8 cellular contexts compared by ENCODE assay signal in the genomic region with DNA sequence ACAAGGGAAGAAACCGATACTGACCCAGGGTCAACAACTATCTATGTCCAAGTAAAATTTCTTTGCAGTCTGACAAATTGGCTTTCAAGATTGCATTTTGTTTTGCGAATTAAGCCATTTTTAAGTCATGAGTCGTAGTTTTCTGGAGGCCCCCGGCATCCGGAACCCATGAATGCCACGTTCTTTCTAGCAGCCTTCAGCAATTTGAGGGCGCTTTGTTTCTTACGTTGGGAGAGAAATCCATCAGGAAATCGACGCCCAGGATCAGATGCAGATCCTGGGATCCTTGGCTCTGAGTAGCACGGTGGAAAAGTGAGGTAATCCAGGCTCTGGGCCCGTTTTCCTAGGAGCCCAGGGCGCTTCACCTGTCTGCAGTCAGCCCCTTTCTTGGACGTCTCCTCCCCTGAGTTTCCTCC. TPM values are rescaled to one million over a fixed set of nuclear protein-coding genes. Genes with fewer than 3 reads are reported as not detected.
DNase-seq lines count a peak whose midpoint lies in the region; ATAC-seq and TF ChIP-seq lines count a peak whose summit lies in the region.

No MANE protein-coding gene starts in this region.

- H3K36me3 ChIP-seq in ACC112 (ENCODE audit: insufficient read depth, low read length), result no peaks in the 10 kb centered on the region
- H3K36me3 ChIP-seq in right lobe of liver, result no peaks in the 10 kb centered on the region
- no peaks in the 10 kb centered on the region for H3K36me3 ChIP-seq in tibial nerve

- TF ChIP-seq POLR2A in right lobe of liver (IDR thresholded peaks at IDR 0.05), result no peak
- TF ChIP-seq POLR2A in tibial nerve (IDR thresholded peaks at IDR 0.05), result no peak

- no peak for DNase-seq in astrocyte of the cerebellum (ENCODE audit: low read depth)
- no peak for DNase-seq in right lobe of liver
- DNase-seq in tibial nerve (ENCODE audit: low spot score in 2 of 2), result no peak
- no peak for DNase-seq in putamen (ENCODE audit: low spot score)

- in situ Hi-C loops in astrocyte of the cerebellum (cut with HindIII; ENCODE audit: low sequenced_read_pairs), result no loop called here

- H3K9me3 ChIP-seq in right lobe of liver (no peaks in the 10 kb centered on the region), tibial nerve (no peaks in the 10 kb centered on the region)

- intact Hi-C loops in right lobe of liver (cut with DNase I), result loop anchor here in 1 of 2 donors (5.0 kb wide), 1 partner anchor 41 kb away; the partner anchor contains the start of gene REPS1

- peaks cover 20% of the 10 kb centered on the region for H3K79me2 ChIP-seq in ACC112 (ENCODE audit: control insufficient read depth, insufficient read depth, low read length, unreplicated experiment)

- ATAC-seq in GM18498 (IDR thresholded peaks at IDR 0.05; ENCODE audit: unreplicated experiment) (peak; percentile 2), HG03469 (IDR thresholded peaks at IDR 0.05; ENCODE audit: unreplicated experiment) (peak; percentile 24), right lobe of liver (peak in 2 of 4 donors; percentile 51 to 63), GM21576 (IDR thresholded peaks at IDR 0.05; ENCODE audit: unreplicated experiment) (no peak)

- H3K27me3 ChIP-seq in ACC112 (ENCODE audit: insufficient read depth, low read length), result no peaks in the 10 kb centered on the region
- no peaks in the 10 kb centered on the region for H3K27me3 ChIP-seq in right lobe of liver
- no peaks in the 10 kb centered on the region for H3K27me3 ChIP-seq in tibial nerve

- H3K27ac ChIP-seq in ACC112 (ENCODE audit: low read depth, low read length) (peak overlapping the region; percentile 7; the same call in 1 of the 2 replicates), right lobe of liver (peak overlapping the region; percentile 77 to 93 (median 91)), tibial nerve (peak overlapping the region in 3 of 4 donors; percentile 72 to 85 (median 73))

- WGBS in right lobe of liver (ENCODE audit: insufficient coverage, low coverage, low lambda C conversion rate, missing lambda C conversion rate), result 0% methylated on average over 11 of the region's 14 CpGs
- WGBS in tibial nerve, 2 donors, result 1% methylated on average over 14 of the region's 14 CpGs

- peak overlapping the region; percentile 71 for H2AFZ ChIP-seq in ACC112 (ENCODE audit: low read length, unreplicated experiment)

- H3K4me1 ChIP-seq in ACC112 (ENCODE audit: control insufficient read depth, insufficient read depth, low read length, unreplicated experiment) (peaks cover 13% of the 10 kb centered on the region), right lobe of liver (peaks cover 0 to 22% (median 3%) of the 10 kb centered on the region in 4 donors), tibial nerve (peaks cover 0 to 23% (median 12%) of the 10 kb centered on the region in 4 donors)

- H3K4me3 ChIP-seq in ACC112 (ENCODE audit: low read depth, low read length), result peak overlapping the region; percentile 89
- H3K4me3 ChIP-seq in astrocyte of the cerebellum (ENCODE audit: low read depth, low read length), result peak overlapping the region; percentile 84
- peak overlapping the region; percentile 66 to 91 (median 85) for H3K4me3 ChIP-seq in right lobe of liver
- peak overlapping the region; percentile 47 to 84 (median 70) for H3K4me3 ChIP-seq in tibial nerve

- TF ChIP-seq EP300 in tibial nerve (IDR thresholded peaks at IDR 0.05), result no peak

- TF ChIP-seq CTCF in astrocyte of the cerebellum (IDR thresholded peaks at IDR 0.05; ENCODE audit: low read depth, low read length, missing control alignments) (no peak), right lobe of liver (IDR thresholded peaks at IDR 0.05) (no peak), tibial nerve (IDR thresholded peaks at IDR 0.05) (no peak)

RNA-seq across cellular contexts. Expression of gene ABRACL, which starts 0.3 kb away (rescaled TPM):
- total RNA-seq in right lobe of liver (10 to 100 TPM; 22.5 to 52.0 (median 39.6) TPM), tibial nerve (1 to 10 TPM; 2.2 to 4.6 (median 3.2) TPM)

RNA-seq across cellular contexts. Expression of gene REPS1, which starts 40.2 kb away (rescaled TPM):
- 10 to 100 TPM; 17.0 to 68.0 (median 34.0) TPM for total RNA-seq in right lobe of liver
- 10 to 100 TPM; 31.0 to 66.0 (median 50.6) TPM for total RNA-seq in tibial nerve

Comparison
In these comparisons a context has a peak if more than half of its experiments do, and no peak if none do; other contexts are left out.
1. H3K27ac ChIP-seq: peak in every context shown above with its lines; median percentile 91 in right lobe of liver; 73 in tibial nerve; 7 in ACC112.
2. RNA of gene ABRACL, which starts 0.3 kb away (total RNA-seq): 22.5 to 52.0 TPM in right lobe of liver; 2.2 to 4.6 TPM in tibial nerve; every median in the first group is over 4 times any median in the second.
3. Peak in every context shown above with its lines, with median percentiles within 50 percentile points of each other: H3K4me3 ChIP-seq.